14 cellular contexts compared by ENCODE assay signal in the genomic region with DNA sequence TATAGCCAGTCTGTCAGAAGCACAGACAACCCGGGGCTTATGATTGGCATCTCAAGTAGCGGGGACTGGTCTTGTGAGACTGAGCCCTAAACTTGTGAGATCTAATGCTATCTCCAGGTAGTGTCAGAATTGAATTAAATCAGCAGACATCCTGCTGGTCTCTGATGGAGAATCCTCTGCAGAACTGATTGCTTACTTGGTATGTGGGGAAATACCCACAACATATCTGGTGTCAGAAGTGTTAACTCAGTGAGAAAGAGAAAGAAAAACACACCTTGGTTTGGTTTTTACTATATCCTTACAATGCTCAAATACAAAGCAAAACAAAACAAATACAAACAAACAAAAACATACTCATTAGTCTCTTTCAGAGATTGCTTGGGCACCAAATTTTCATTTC. TPM values are rescaled to one million over a fixed set of nuclear protein-coding genes. Genes with fewer than 3 reads are reported as not detected.
DNase-seq lines count a peak whose midpoint lies in the region; ATAC-seq and FAIRE-seq lines count a peak whose summit lies in the region.
"Had no signal": no experiment of that assay in that cellular context is flagged by ENCODE, and none has a peak within 500 bp of the region (broad histone marks: within the 10 kb centered on the region; RNA-seq: fewer than 3 reads in every experiment).

No MANE protein-coding gene starts in this region.

- ATAC-seq in GM18861 (IDR thresholded peaks at IDR 0.05; ENCODE audit: unreplicated experiment), result peak; percentile 36
- peak; percentile 60 for ATAC-seq in GM21381 (IDR thresholded peaks at IDR 0.05; ENCODE audit: unreplicated experiment)
- peak; percentile 58 for ATAC-seq in HG03039 (IDR thresholded peaks at IDR 0.05; ENCODE audit: unreplicated experiment)
- ATAC-seq in activated T-helper 17 cell treated with anti-CD3 and anti-CD28 coated beads, Interleukin-2, amount 50 U/mL, for 72 hours (replicated peaks), result peak; percentile 46
- ATAC-seq: heart right ventricle, left colon, T-helper 17 cell had no signal

- H3K4me1 Mint-ChIP-seq in activated T-helper 17 cell treated with anti-CD3 and anti-CD28 coated beads, Interleukin-2, amount 50 U/mL, for 72 hours, result peaks cover 43% of the 10 kb centered on the region

- H3K27ac Mint-ChIP-seq in activated T-helper 17 cell treated with anti-CD3 and anti-CD28 coated beads, Interleukin-2, amount 50 U/mL, for 72 hours, result peak overlapping the region; percentile 55
- H3K27ac Mint-ChIP-seq: activated naive CD4-positive, alpha-beta T cell treated with anti-CD3 and anti-CD28 coated beads, Interleukin-2, amount 10 ng/mL, durations not matched to agents 7 days and 5 days had no signal

- no peaks in the 10 kb centered on the region for H3K27me3 Mint-ChIP-seq in activated T-helper 17 cell treated with anti-CD3 and anti-CD28 coated beads, Interleukin-2, amount 50 U/mL, for 72 hours
- H3K27me3 Mint-ChIP-seq: activated naive CD4-positive, alpha-beta T cell treated with anti-CD3 and anti-CD28 coated beads, Interleukin-2, amount 10 ng/mL, durations not matched to agents 7 days and 5 days; T-helper 17 cell had no signal

- FAIRE-seq in RCC 7860 (lab: Jason Lieb, UNC), result no peak

- H3K4me3 Mint-ChIP-seq in activated T-helper 17 cell treated with anti-CD3 and anti-CD28 coated beads, Interleukin-2, amount 50 U/mL, for 72 hours, result no peak overlapping the region
- H3K4me3 Mint-ChIP-seq: activated naive CD4-positive, alpha-beta T cell treated with anti-CD3 and anti-CD28 coated beads, Interleukin-2, amount 10 ng/mL, durations not matched to agents 7 days and 5 days; T-helper 17 cell had no signal

- no peaks in the 10 kb centered on the region for H3K9me3 Mint-ChIP-seq in activated T-helper 17 cell treated with anti-CD3 and anti-CD28 coated beads, Interleukin-2, amount 50 U/mL, for 72 hours
- H3K9me3 Mint-ChIP-seq: activated naive CD4-positive, alpha-beta T cell treated with anti-CD3 and anti-CD28 coated beads, Interleukin-2, amount 10 ng/mL, durations not matched to agents 7 days and 5 days had no signal

- H3K36me3 Mint-ChIP-seq in activated T-helper 17 cell treated with anti-CD3 and anti-CD28 coated beads, Interleukin-2, amount 50 U/mL, for 72 hours (ENCODE audit: low read depth), result peaks cover 94% of the 10 kb centered on the region

- DNase-seq in RCC 7860 (ENCODE audit: low spot score) (no peak), glomerular visceral epithelial cell (ENCODE audit: extremely low spot score) (no peak), NCI-H345 treated with DMSO at 0.1 percent for 48 hours (lab: John Stamatoyannopoulos, UW; ENCODE audit: unreplicated experiment) (no peak)
- DNase-seq: activated CD4-positive, alpha-beta T cell treated with anti-CD3 and anti-CD28 coated beads, Interleukin-2, amount 50 U/mL, for 4 hours; activated naive CD4-positive, alpha-beta T cell treated with anti-CD3 and anti-CD28 coated beads, Interleukin-2, amount 10 ng/mL, durations not matched to agents 7 days and 5 days; caudate nucleus; heart right ventricle; left colon; MG63; T-helper 17 cell had no signal

RNA-seq across cellular contexts. Expression of a gene that starts 10.0 kb away (rescaled TPM):
- 10 to 100 TPM; 58.7 to 69.8 TPM for total RNA-seq in activated T-helper 17 cell treated with anti-CD3 and anti-CD28 coated beads, Interleukin-2, amount 50 U/mL, for 72 hours
